Comparison of ENCODE assay signal across 19 cellular contexts in genomic region chr22:21032843-21033688, GRCh38. TPM values are rescaled to one million over a fixed set of nuclear protein-coding genes. Genes with fewer than 3 reads are reported as not detected.
DNase-seq lines count a peak whose midpoint lies in the region; ATAC-seq and TF ChIP-seq lines count a peak whose summit lies in the region.
"Had no signal": no experiment of that assay in that cellular context is flagged by ENCODE, and none has a peak within 500 bp of the region (broad histone marks: within the 10 kb centered on the region; RNA-seq: fewer than 3 reads in every experiment).

No MANE protein-coding gene starts in this region.

- TF ChIP-seq CTCF in left ventricle myocardium inferior (IDR thresholded peaks at IDR 0.05; ENCODE audit: borderline replicate concordance) (no peak), thoracic aorta (IDR thresholded peaks at IDR 0.05) (no peak)

- no peaks in the 10 kb centered on the region for H3K36me3 Mint-ChIP-seq in naive thymus-derived CD8-positive, alpha-beta T cell

- POLR2A ChIA-PET in naive thymus-derived CD8-positive, alpha-beta T cell (lab: Charles Lee), result no interaction called here

- H3K9me3 ChIP-seq in left ventricle myocardium inferior (replicated peaks) (no peaks in the 10 kb centered on the region), thoracic aorta (no peaks in the 10 kb centered on the region)

- H3K4me1 Mint-ChIP-seq in naive thymus-derived CD8-positive, alpha-beta T cell, result peaks cover 0 to 30% (median 13%) of the 10 kb centered on the region in 4 donors

- H3K9me3 Mint-ChIP-seq in naive thymus-derived CD8-positive, alpha-beta T cell, result no peaks in the 10 kb centered on the region
- H3K9me3 Mint-ChIP-seq: HFFc6 had no signal

- H3K4me1 ChIP-seq in left ventricle myocardium inferior (peaks cover 14% of the 10 kb centered on the region), thoracic aorta (ENCODE audit: control insufficient read depth in 1 of 2, low read depth in 2 of 2) (no peaks in the 10 kb centered on the region)

- peak overlapping the region in 8 of 10 donors; percentile 10 to 77 (median 72) for H3K4me3 Mint-ChIP-seq in naive thymus-derived CD8-positive, alpha-beta T cell
- H3K4me3 Mint-ChIP-seq: HFFc6 had no signal

- H3K36me3 ChIP-seq in left ventricle myocardium inferior, result no peaks in the 10 kb centered on the region
- H3K36me3 ChIP-seq in thoracic aorta, result no peaks in the 10 kb centered on the region

- peaks cover 56% of the 10 kb centered on the region for H3K27me3 ChIP-seq in left ventricle myocardium inferior (ENCODE audit: low read depth)
- no peaks in the 10 kb centered on the region for H3K27me3 ChIP-seq in thoracic aorta (replicated peaks; ENCODE audit: insufficient read depth)

- peak overlapping the region; percentile 59 for H3K4me3 ChIP-seq in left ventricle myocardium inferior
- H3K4me3 ChIP-seq in thoracic aorta, result peak overlapping the region; percentile 54

- no peak for ATAC-seq in naive thymus-derived CD8-positive, alpha-beta T cell
- ATAC-seq in thoracic aorta (ENCODE audit: insufficient number of reproducible peaks, low FRiP score, low read depth), result no peak
- ATAC-seq: SK-N-SH treated with all-trans-retinoic acid at 6 μM for 48 hours had no signal

- DNase-seq in left ventricle myocardium inferior, result no peak
- DNase-seq in cardiac septum (ENCODE audit: low spot score), result no peak
- peak; percentile 66 for DNase-seq in epidermal melanocyte (ENCODE audit: insufficient read length, low spot score)
- peak in 1 of 10 donors; percentile 44 for DNase-seq in naive thymus-derived CD8-positive, alpha-beta T cell
- DNase-seq in thoracic aorta (ENCODE audit: low spot score), result no peak
- DNase-seq in HUDEP-2 (lab: John Stamatoyannopoulos, UW; ENCODE audit: unreplicated experiment in 76 of 76), result no peak
- DNase-seq in HK-2 (ENCODE audit: unreplicated experiment), result no peak
- DNase-seq in effector CD8-positive, alpha-beta T cell (lab: John Stamatoyannopoulos, UW), result no peak
- DNase-seq: effector CD4-positive, alpha-beta T cell; GF-D8; HFFc6; NCI-H1694; NCI-H510A treated with DMSO at 0.1 percent for 48 hours had no signal

- H3K27ac Mint-ChIP-seq in naive thymus-derived CD8-positive, alpha-beta T cell, result peak overlapping the region in 2 of 10 donors; percentile 13 to 37
- H3K27ac Mint-ChIP-seq: HFFc6 had no signal

- intact Hi-C loops in left ventricle myocardium inferior (cut with micrococcal nuclease), result no loop called here
- intact Hi-C loops in cardiac septum (cut with DNase I), result no loop called here

- H3K27ac ChIP-seq in left ventricle myocardium inferior (replicated peaks) (no peak overlapping the region), thoracic aorta (no peak overlapping the region)

- peaks cover 0 to 22% (median 11%) of the 10 kb centered on the region in 5 donors for H3K27me3 Mint-ChIP-seq in naive thymus-derived CD8-positive, alpha-beta T cell

RNA-seq across cellular contexts. Expression of gene SLC7A4, which starts 0.7 kb away (rescaled TPM):
- 0.25 TPM for total RNA-seq in left ventricle myocardium inferior
- total RNA-seq in cardiac septum, result not detected
- total RNA-seq in naive thymus-derived CD8-positive, alpha-beta T cell, result 1 to 10 TPM in 1 of 2 experiments, under 1 TPM in 1; 0.69 to 1.3 TPM
- 1 to 10 TPM in 2 of 3 donors, under 1 TPM in 1; 0.99 to 1.4 (median 1.2) TPM for polyA plus RNA-seq in naive thymus-derived CD8-positive, alpha-beta T cell
- total RNA-seq in thoracic aorta, result 1 to 10 TPM in 1 of 2 donors, not detected in 1; 1.2 TPM
- total RNA-seq: mononuclear cell, OCI-LY7 had no signal

RNA-seq across cellular contexts. Expression of gene LRRC74B, which starts 12.7 kb away (rescaled TPM):
- not detected for total RNA-seq in left ventricle myocardium inferior
- total RNA-seq in cardiac septum, result not detected
- under 1 TPM in 1 of 2 experiments, not detected in 1; 0.11 TPM for total RNA-seq in naive thymus-derived CD8-positive, alpha-beta T cell
- polyA plus RNA-seq in naive thymus-derived CD8-positive, alpha-beta T cell, result not detected
- total RNA-seq in thoracic aorta, result not detected
- total RNA-seq: fibroblast of villous mesenchyme, HFFc6, mononuclear cell, OCI-LY7, posterior vena cava had no signal
- polyA plus RNA-seq: keratinocyte had no signal

RNA-seq across cellular contexts. Expression of gene P2RX6, which starts 18.1 kb away (rescaled TPM):
- total RNA-seq in left ventricle myocardium inferior (3.5 TPM), cardiac septum (5.4 TPM), thoracic aorta (under 1 TPM in 1 of 2 donors, not detected in 1; 0.81 TPM)
- total RNA-seq in naive thymus-derived CD8-positive, alpha-beta T cell, result 1 to 10 TPM; 2.7 to 4.5 TPM
- 1 to 10 TPM in 1 of 3 donors, under 1 TPM in 2; 0.25 to 1.1 (median 0.74) TPM for polyA plus RNA-seq in naive thymus-derived CD8-positive, alpha-beta T cell

RNA-seq across cellular contexts. Expression of gene THAP7, which starts 31.1 kb away (rescaled TPM):
- 17.8 TPM for total RNA-seq in left ventricle myocardium inferior
- 18.2 TPM for total RNA-seq in cardiac septum
- total RNA-seq in naive thymus-derived CD8-positive, alpha-beta T cell, result 10 to 100 TPM; 68.5 to 70.5 TPM
- 10 to 100 TPM; 31.7 to 55.5 (median 41.1) TPM for polyA plus RNA-seq in naive thymus-derived CD8-positive, alpha-beta T cell
- total RNA-seq in thoracic aorta, result 10 to 100 TPM; 38.3 to 60.0 TPM

RNA-seq across cellular contexts. Expression of gene LZTR1, which starts 51.0 kb away (rescaled TPM):
- total RNA-seq in left ventricle myocardium inferior (18.1 TPM), cardiac septum (33.0 TPM), thoracic aorta (100 to 1,000 TPM in 1 of 2 donors, 10 to 100 TPM in 1; 96.2 to 105 TPM)
- total RNA-seq in naive thymus-derived CD8-positive, alpha-beta T cell, result 100 to 1,000 TPM in 1 of 2 experiments, 10 to 100 TPM in 1; 92.9 to 103 TPM
- polyA plus RNA-seq in naive thymus-derived CD8-positive, alpha-beta T cell, result 10 to 100 TPM in 2 of 3 donors, 1 to 10 TPM in 1; 8.6 to 14.5 (median 12.3) TPM
